7 cellular contexts compared by ENCODE assay signal in genomic region chr6:56764081-56764566, GRCh38.
DNase-seq lines count a peak whose midpoint lies in the region; ATAC-seq, FAIRE-seq and TF ChIP-seq lines count a peak whose summit lies in the region.

No MANE protein-coding gene starts in this region.

- no peak for TF ChIP-seq POLR2A in GM12891 (IDR thresholded peaks at IDR 0.05; ENCODE audit: low read depth, low read length)

- peaks cover 25% of the 10 kb centered on the region for H3K4me1 ChIP-seq in astrocyte (ENCODE audit: insufficient read depth, low read length)

- no peak overlapping the region for H2AFZ ChIP-seq in astrocyte (ENCODE audit: low read depth, low read length)

- no peak overlapping the region for H3K27ac ChIP-seq in astrocyte (ENCODE audit: low read depth, low read length)

- H3K9me3 ChIP-seq in astrocyte (ENCODE audit: insufficient read depth, low read depth, low read length), result no peaks in the 10 kb centered on the region

- peaks cover 66% of the 10 kb centered on the region for H4K20me1 ChIP-seq in astrocyte (ENCODE audit: insufficient read depth, low read length)

- FAIRE-seq in GM12891 (lab: Jason Lieb, UNC) (peak; percentile 90), astrocyte (lab: Jason Lieb, UNC) (no peak)

- H3K4me2 ChIP-seq in astrocyte (ENCODE audit: low read length), result peak overlapping the region; percentile 12

- no peak overlapping the region for H3K4me3 ChIP-seq in astrocyte (ENCODE audit: insufficient read depth, low read depth, low read length)

- in situ Hi-C loops in KBM-7 (cut with MboI; ENCODE audit: low pct_unique_long_range_greater_than_20kb, low sequenced_read_pairs), result no loop called here

- no peaks in the 10 kb centered on the region for H3K9me3 Mint-ChIP-seq in astrocyte (ENCODE audit: unreplicated experiment)

- H3K4me3 Mint-ChIP-seq in astrocyte (ENCODE audit: unreplicated experiment), result no peak overlapping the region

- no peak overlapping the region for H3K9ac ChIP-seq in astrocyte (ENCODE audit: low read length)

- H3K27me3 ChIP-seq in astrocyte (ENCODE audit: insufficient read depth, low read length), result no peaks in the 10 kb centered on the region

- peaks cover 99% of the 10 kb centered on the region for H3K79me2 ChIP-seq in astrocyte (ENCODE audit: insufficient read depth, low read length)

- peak; percentile 37 for ATAC-seq in GM21786 (IDR thresholded peaks at IDR 0.05; ENCODE audit: unreplicated experiment)

- no peaks in the 10 kb centered on the region for H3K36me3 Mint-ChIP-seq in astrocyte (ENCODE audit: low read depth, unreplicated experiment)

- TF ChIP-seq CTCF in astrocyte (IDR thresholded peaks at IDR 0.05; ENCODE audit: insufficient read depth, low read depth, low read length), result peak; percentile 54

- no peaks in the 10 kb centered on the region for H3K27me3 Mint-ChIP-seq in astrocyte (ENCODE audit: low read depth, unreplicated experiment)

- DNase-seq in GM12891 (ENCODE audit: insufficient read length, low spot score) (no peak), KBM-7 (peak; percentile 53), astrocyte (ENCODE audit: low read depth) (no peak), kidney glomerular epithelial cell (lab: John Stamatoyannopoulos, UW) (peak; percentile 26), AG20443 (ENCODE audit: low spot score) (no peak)
- no peak for DNase-seq in NK-92 treated with Interleukin-12 subunit alpha and Interleukin-12 subunit beta, amount 100 ng/mL, for 24 hours (lab: John Stamatoyannopoulos, UW)

- no peaks in the 10 kb centered on the region for H3K36me3 ChIP-seq in astrocyte (ENCODE audit: insufficient read depth, low read length)

- no peak overlapping the region for H3K27ac Mint-ChIP-seq in astrocyte (ENCODE audit: unreplicated experiment)

- peaks cover 55% of the 10 kb centered on the region for H3K4me1 Mint-ChIP-seq in astrocyte (ENCODE audit: low read depth, unreplicated experiment)

TF ChIP-seq in GM12891, 5 proteins besides CTCF, POLR2A, EP300 and RAD21:
- TF ChIP-seq SPI1 (IDR thresholded peaks at IDR 0.05; ENCODE audit: low read depth, low read length) (no peak), PAX5 (IDR thresholded peaks at IDR 0.05; ENCODE audit: insufficient read depth, low read length, severe bottlenecking) (peak; percentile 18), POLR2AphosphoS5 (IDR thresholded peaks at IDR 0.05; ENCODE audit: low read depth, low read length) (no peak), POU2F2 (IDR thresholded peaks at IDR 0.05; ENCODE audit: low read depth, low read length) (no peak), TAF1 (IDR thresholded peaks at IDR 0.05; ENCODE audit: low read depth, low read length) (no peak)

Comparison
In these comparisons a context has a peak if more than half of its experiments do, and no peak if none do; other contexts are left out.
1. DNase-seq: peak in KBM-7 (single experiment) and kidney glomerular epithelial cell (single experiment); none in GM12891 (single experiment), astrocyte (single experiment), NK-92 treated with Interleukin-12 subunit alpha and Interleukin-12 subunit beta, amount 100 ng/mL, for 24 hours (single experiment) and AG20443 (single experiment).